Comparison of ENCODE assay signal across 11 cellular contexts in the genomic region with DNA sequence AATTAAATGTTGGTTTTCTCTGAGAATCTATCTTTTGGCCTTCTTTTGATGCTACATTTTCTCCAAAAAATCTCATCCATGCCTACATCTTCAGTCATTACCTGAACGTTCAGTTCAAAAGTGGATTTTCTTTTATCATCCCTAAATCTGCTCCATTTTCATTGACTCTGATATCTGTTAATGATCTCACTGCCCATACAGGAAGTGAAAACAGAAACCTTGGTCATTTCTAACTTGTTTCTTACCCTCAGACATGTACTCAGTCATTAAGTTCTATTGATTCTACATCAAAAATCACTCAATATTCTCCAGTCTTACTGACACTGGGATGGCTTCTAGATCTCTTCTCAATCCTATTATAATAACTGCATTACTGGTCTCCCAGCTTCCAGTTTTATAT. TPM values are rescaled to one million over a fixed set of nuclear protein-coding genes. Genes with fewer than 3 reads are reported as not detected.
DNase-seq lines count a peak whose midpoint lies in the region; ATAC-seq and TF ChIP-seq lines count a peak whose summit lies in the region.
"Had no signal": no experiment of that assay in that cellular context is flagged by ENCODE, and none has a peak within 500 bp of the region (broad histone marks: within the 10 kb centered on the region; RNA-seq: fewer than 3 reads in every experiment).

No MANE protein-coding gene starts in this region.

- H3K36me3 Mint-ChIP-seq in glutamatergic neuron (ENCODE audit: unreplicated experiment): peaks cover 7% of the 10 kb centered on the region

- peaks cover 3% of the 10 kb centered on the region for H3K27me3 Mint-ChIP-seq in glutamatergic neuron (ENCODE audit: unreplicated experiment)

- no peaks in the 10 kb centered on the region for H3K9me3 ChIP-seq in tibial nerve
- H3K9me3 ChIP-seq: upper lobe of right lung had no signal

- TF ChIP-seq EP300 in tibial nerve (IDR thresholded peaks at IDR 0.05): no peak

- H3K9me3 Mint-ChIP-seq in glutamatergic neuron (ENCODE audit: unreplicated experiment): peaks cover 2% of the 10 kb centered on the region

- no peak overlapping the region for H3K27ac Mint-ChIP-seq in glutamatergic neuron (ENCODE audit: unreplicated experiment)

- H3K36me3 ChIP-seq in tibial nerve: no peaks in the 10 kb centered on the region
- H3K36me3 ChIP-seq: upper lobe of right lung had no signal

- H3K27ac ChIP-seq in tibial nerve: no peak overlapping the region
- H3K27ac ChIP-seq: upper lobe of right lung had no signal

- H3K4me3 ChIP-seq in tibial nerve: no peak overlapping the region
- H3K4me3 ChIP-seq: upper lobe of right lung had no signal

- no peak for TF ChIP-seq POLR2A in tibial nerve (IDR thresholded peaks at IDR 0.05)

- no peak for DNase-seq in glutamatergic neuron
- DNase-seq in RPMI8226: no peak
- DNase-seq in tibial nerve (ENCODE audit: low spot score in 2 of 2): no peak
- DNase-seq in DMS53 (lab: John Stamatoyannopoulos, UW): no peak
- DNase-seq in NCI-H1694 treated with DMSO at 0.1 percent for 48 hours (lab: John Stamatoyannopoulos, UW): no peak
- DNase-seq: foreskin fibroblast, NCI-H2081, upper lobe of right lung had no signal

- peaks cover 0 to 8% (median 4%) of the 10 kb centered on the region in 4 donors for H3K4me1 ChIP-seq in tibial nerve
- H3K4me1 ChIP-seq: upper lobe of right lung had no signal

- ATAC-seq in GM18867 (IDR thresholded peaks at IDR 0.05; ENCODE audit: unreplicated experiment) (peak; percentile 93), GM21576 (IDR thresholded peaks at IDR 0.05; ENCODE audit: unreplicated experiment) (peak; percentile 82), HG03432 (IDR thresholded peaks at IDR 0.05; ENCODE audit: unreplicated experiment) (peak; percentile 97)
- ATAC-seq: upper lobe of right lung had no signal

- H3K27me3 ChIP-seq in tibial nerve: no peaks in the 10 kb centered on the region
- H3K27me3 ChIP-seq: upper lobe of right lung had no signal

- H3K4me3 Mint-ChIP-seq in glutamatergic neuron (ENCODE audit: unreplicated experiment): peak overlapping the region; percentile 9

- peaks cover 12% of the 10 kb centered on the region for H3K4me1 Mint-ChIP-seq in glutamatergic neuron (ENCODE audit: low read depth, unreplicated experiment)

- WGBS in tibial nerve, 2 donors: 84 to 86% methylated on average over 1 of the region's 1 CpG

- TF ChIP-seq CTCF in glutamatergic neuron (IDR thresholded peaks at IDR 0.05; ENCODE audit: partially characterized antibody, unreplicated experiment) (no peak), tibial nerve (IDR thresholded peaks at IDR 0.05) (no peak)

RNA-seq across cellular contexts. Expression of gene PRKACB, which starts 22.7 kb away (rescaled TPM):
- total RNA-seq in glutamatergic neuron (ENCODE audit: unreplicated experiment) (11.2 TPM), tibial nerve (10 to 100 TPM; 13.4 to 17.3 (median 15.3) TPM)
